8 cellular contexts compared by ENCODE assay signal in the genomic region with DNA sequence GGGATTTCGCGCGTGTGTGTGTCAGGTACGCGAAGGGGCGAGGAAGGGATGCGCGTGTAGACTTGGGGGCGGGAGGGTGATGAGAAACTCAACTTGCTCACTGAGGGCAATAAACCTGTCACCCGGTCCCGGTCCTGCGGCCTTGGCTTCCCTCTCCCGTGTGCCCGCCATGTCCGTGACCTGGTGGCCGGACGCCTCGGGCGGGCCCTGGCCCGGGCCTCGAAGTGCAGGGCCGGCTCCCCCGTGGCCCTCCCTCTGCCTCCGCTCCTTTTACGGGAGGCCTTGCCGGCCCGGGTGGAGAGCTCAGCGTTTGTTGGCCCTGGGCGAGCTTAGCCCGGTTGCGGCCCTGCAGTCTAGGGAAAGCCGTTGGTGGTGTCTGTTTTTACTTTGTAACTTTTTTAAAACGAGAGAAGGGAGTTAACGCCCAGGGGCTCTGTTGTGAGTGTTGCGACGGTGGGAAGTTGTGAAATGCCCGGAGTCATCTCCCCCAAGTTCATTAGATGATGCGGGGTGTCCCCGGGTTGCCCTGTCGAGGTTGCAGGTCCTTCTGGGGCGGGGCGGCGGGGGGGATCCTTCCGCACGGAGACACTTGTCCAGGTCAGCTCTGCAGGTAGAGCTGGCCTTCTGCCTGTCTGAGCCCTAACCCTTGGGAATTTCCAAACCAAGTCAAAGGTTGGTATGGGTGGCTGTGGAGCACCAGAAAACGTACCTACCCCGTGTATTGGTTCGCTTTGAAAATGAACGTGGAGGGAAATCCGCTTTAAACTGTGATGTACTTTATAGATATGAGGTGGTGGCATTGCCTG. TPM values are rescaled to one million over a fixed set of nuclear protein-coding genes. Genes with fewer than 3 reads are reported as not detected.
DNase-seq lines count a peak whose midpoint lies in the region; ATAC-seq, FAIRE-seq and TF ChIP-seq lines count a peak whose summit lies in the region.

No MANE protein-coding gene starts in this region.

- peaks cover 0 to 6% of the 10 kb centered on the region in 2 donors for H3K27me3 Mint-ChIP-seq in CD8-positive, alpha-beta memory T cell
- H3K27me3 Mint-ChIP-seq in IgD-negative memory B cell, result no peaks in the 10 kb centered on the region

- H3K27me3 ChIP-seq in CD8-positive, alpha-beta memory T cell (ENCODE audit: insufficient read depth, low read length, poor library complexity, severe bottlenecking), result no peaks in the 10 kb centered on the region

- FAIRE-seq in kidney (lab: Jason Lieb, UNC), result no peak

- no peaks in the 10 kb centered on the region for H3K9me3 ChIP-seq in CD8-positive, alpha-beta memory T cell (ENCODE audit: low read length)
- H3K9me3 ChIP-seq in kidney (ENCODE audit: control insufficient read depth in 1 of 2, low read length in 2 of 2), result no peaks in the 10 kb centered on the region

- POLR2A ChIA-PET in CD8-positive, alpha-beta memory T cell (lab: Charles Lee), result interaction anchor here (0.5 to 4.0 kb wide), 20 partner anchors 8 to 592 kb away, joined by 3 to 229 read pairs (median 4); a partner anchor contains a TSS

- H3K9ac ChIP-seq in kidney (ENCODE audit: low read length in 2 of 2), result peak overlapping the region; percentile 85 to 88

- peaks cover 28% of the 10 kb centered on the region for H3K4me1 ChIP-seq in CD8-positive, alpha-beta memory T cell (ENCODE audit: insufficient read depth, low read length)
- peaks cover 7 to 10% of the 10 kb centered on the region in 2 donors for H3K4me1 ChIP-seq in kidney (ENCODE audit: control insufficient read depth in 1 of 2, insufficient read depth in 1 of 2, low read depth in 1 of 2, low read length in 2 of 2)

- peak overlapping the region; percentile 73 for H3K4me3 ChIP-seq in CD8-positive, alpha-beta memory T cell (ENCODE audit: low read length)
- H3K4me3 ChIP-seq in kidney (ENCODE audit: low read length in 2 of 2), result peak overlapping the region; percentile 74 to 85

- peak overlapping the region; percentile 92 to 99 (median 97) for H3K27ac Mint-ChIP-seq in CD8-positive, alpha-beta memory T cell
- peak overlapping the region; percentile 89 to 98 (median 94) for H3K27ac Mint-ChIP-seq in IgD-negative memory B cell

- H3K27ac ChIP-seq in CD8-positive, alpha-beta memory T cell (ENCODE audit: low read depth, low read length), result peak overlapping the region; percentile 98
- peak overlapping the region; percentile 93 for H3K27ac ChIP-seq in VCaP
- peak overlapping the region; percentile 96 for H3K27ac ChIP-seq in caudate nucleus (ENCODE audit: low read depth, low read length)
- peak overlapping the region; percentile 94 to 96 for H3K27ac ChIP-seq in kidney (ENCODE audit: low read depth in 2 of 2, low read length in 2 of 2)

- peaks cover 44 to 48% (median 45%) of the 10 kb centered on the region in 3 donors for H3K4me1 Mint-ChIP-seq in CD8-positive, alpha-beta memory T cell
- H3K4me1 Mint-ChIP-seq in IgD-negative memory B cell, result peaks cover 25 to 35% (median 33%) of the 10 kb centered on the region in 3 donors

- no peaks in the 10 kb centered on the region for H3K9me3 Mint-ChIP-seq in CD8-positive, alpha-beta memory T cell
- H3K9me3 Mint-ChIP-seq in IgD-negative memory B cell, result peaks cover 0 to 2% (median 0%) of the 10 kb centered on the region in 3 donors

- TF ChIP-seq CTCF in VCaP (conservative IDR thresholded peaks at IDR 0.05), result no peak
- no peak for TF ChIP-seq CTCF in kidney (IDR thresholded peaks at IDR 0.05; ENCODE audit: borderline replicate concordance, extremely low read depth, insufficient read depth)

- DNase-seq in CD8-positive, alpha-beta memory T cell, result peak; percentile 49 to 71 (median 58)
- DNase-seq in caudate nucleus (lab: John Stamatoyannopoulos, UW), result peak in 16 of 61 donors; percentile 6 to 66 (median 40)
- peak; percentile 90 for DNase-seq in kidney
- DNase-seq in stimulated activated CD4-positive, alpha-beta T cell treated with anti-CD3 and anti-CD28 coated beads, Interleukin-2, amount 100 ng/mL, for 24 hours, result peak; percentile 56 to 59
- DNase-seq in middle frontal gyrus (ENCODE audit: extremely low spot score, low spot score), result no peak

- H3K36me3 ChIP-seq in CD8-positive, alpha-beta memory T cell (ENCODE audit: insufficient read depth, low read length), result no peaks in the 10 kb centered on the region
- H3K36me3 ChIP-seq in kidney (ENCODE audit: control insufficient read depth in 1 of 2, insufficient read depth in 2 of 2, low read length in 2 of 2), result no peaks in the 10 kb centered on the region

- peaks cover 4 to 35% (median 8%) of the 10 kb centered on the region in 3 donors for H3K36me3 Mint-ChIP-seq in CD8-positive, alpha-beta memory T cell
- H3K36me3 Mint-ChIP-seq in IgD-negative memory B cell, result peaks cover 5% of the 10 kb centered on the region

- intact Hi-C loops in kidney (cut with DNase I), result no loop called here

- peak; percentile 6 for ATAC-seq in GM21390 (IDR thresholded peaks at IDR 0.05; ENCODE audit: unreplicated experiment)

- H3K4me3 Mint-ChIP-seq in CD8-positive, alpha-beta memory T cell, result peak overlapping the region; percentile 94 to 99 (median 98)
- H3K4me3 Mint-ChIP-seq in IgD-negative memory B cell, result peak overlapping the region; percentile 93 to 99 (median 98)

- CTCF ChIA-PET in CD8-positive, alpha-beta memory T cell (lab: Charles Lee), result interaction anchor here (0.8 to 4.7 kb wide), 16 partner anchors 8 to 109 kb away, joined by 3 to 53 read pairs (median 4); a partner anchor contains a TSS

RNA-seq across cellular contexts. Expression of a gene that starts 0.9 kb away (rescaled TPM):
- 10 to 100 TPM; 89.5 to 93.7 TPM for total RNA-seq in CD8-positive, alpha-beta memory T cell
- polyA plus RNA-seq in CD8-positive, alpha-beta memory T cell, result 42.9 TPM
- 54.0 TPM for polyA plus RNA-seq in IgD-negative memory B cell
- 59.0 TPM for total RNA-seq in kidney
- 5.2 TPM for polyA plus RNA-seq in kidney (ENCODE audit: insufficient read depth, low read depth, low replicate concordance)
